8 cellular contexts compared by ENCODE assay signal in genomic region chr2:43995733-43996533, GRCh38. TPM values are rescaled to one million over a fixed set of nuclear protein-coding genes. Genes with fewer than 3 reads are reported as not detected.
DNase-seq lines count a peak whose midpoint lies in the region; ATAC-seq and TF ChIP-seq lines count a peak whose summit lies in the region.

TSS of gene LRPPRC (minus strand) at chr2:43995989. CDS start at chr2:43995947, 42 bp downstream.

- TF ChIP-seq CTCF in GM06990 (IDR thresholded peaks at IDR 0.05; ENCODE audit: insufficient read depth, low read length, poor library complexity, severe bottlenecking) (no peak), suprapubic skin (IDR thresholded peaks at IDR 0.05) (no peak)

- H3K9me3 Mint-ChIP-seq in activated naive CD4-positive, alpha-beta T cell treated with anti-CD3 and anti-CD28 coated beads, Interleukin-2, amount 50 U/mL, for 72 hours, result peaks cover 0 to 4% of the 10 kb centered on the region in 2 donors

- peaks cover 34% of the 10 kb centered on the region for H3K4me1 ChIP-seq in suprapubic skin

- H3K27ac Mint-ChIP-seq in activated naive CD4-positive, alpha-beta T cell treated with anti-CD3 and anti-CD28 coated beads, Interleukin-2, amount 50 U/mL, for 72 hours, result peak within 1 kb of the TSS; percentile 95 to 97

- ATAC-seq in HG02588 (IDR thresholded peaks at IDR 0.05; ENCODE audit: unreplicated experiment), result peak; percentile 94
- ATAC-seq in activated naive CD4-positive, alpha-beta T cell treated with anti-CD3 and anti-CD28 coated beads, Interleukin-2, amount 50 U/mL, for 72 hours, result peak; percentile 94 to 95

- H3K36me3 Mint-ChIP-seq in activated naive CD4-positive, alpha-beta T cell treated with anti-CD3 and anti-CD28 coated beads, Interleukin-2, amount 50 U/mL, for 72 hours, result peaks cover 35 to 41% of the 10 kb centered on the region in 2 donors

- H3K9me3 ChIP-seq in suprapubic skin, result no peaks in the 10 kb centered on the region

- WGBS in suprapubic skin, result under 1% methylated on average over 32 of the region's 64 CpGs

- H3K4me3 ChIP-seq in GM06990 (replicated peaks; ENCODE audit: low read depth, low read length) (peak within 1 kb of the TSS; percentile 97), suprapubic skin (peak within 1 kb of the TSS; percentile 100)

- peak within 1 kb of the TSS; percentile 90 for H3K27ac ChIP-seq in suprapubic skin

- peak in 1 of 2 donors; percentile 48 for TF ChIP-seq POLR2A in suprapubic skin (IDR thresholded peaks at IDR 0.05)

- TF ChIP-seq EP300 in suprapubic skin (IDR thresholded peaks at IDR 0.05), result no peak

- DNase-seq in GM06990 (ENCODE audit: extremely low read depth, insufficient read length), result peak; percentile 89
- peak; percentile 90 for DNase-seq in NCI-H1092 treated with DMSO at 0.1 percent for 48 hours (lab: John Stamatoyannopoulos, UW)
- peak; percentile 96 for DNase-seq in SKM-1 (lab: John Stamatoyannopoulos, UW; ENCODE audit: unreplicated experiment)
- peak; percentile 86 to 91 for DNase-seq in activated naive CD4-positive, alpha-beta T cell treated with anti-CD3 and anti-CD28 coated beads, Interleukin-2, amount 50 U/mL, for 72 hours (ENCODE audit: low spot score in 2 of 2)
- peak; percentile 95 for DNase-seq in globus pallidus (ENCODE audit: low spot score)
- DNase-seq in nucleus accumbens (lab: John Stamatoyannopoulos, UW), result peak; percentile 64 to 96 (median 88)
- peak; percentile 97 for DNase-seq in suprapubic skin (ENCODE audit: low spot score in 2 of 2)

- no peaks in the 10 kb centered on the region for H3K27me3 ChIP-seq in GM06990 (replicated peaks; ENCODE audit: control insufficient read depth, insufficient read depth, low read length)
- H3K27me3 ChIP-seq in suprapubic skin, result no peaks in the 10 kb centered on the region

- H3K36me3 ChIP-seq in GM06990 (ENCODE audit: control insufficient read depth, insufficient read depth, low read length) (peaks cover 3% of the 10 kb centered on the region), suprapubic skin (no peaks in the 10 kb centered on the region)

RNA-seq across cellular contexts. Expression of gene LRPPRC, which starts in this region (rescaled TPM):
- total RNA-seq in activated naive CD4-positive, alpha-beta T cell treated with anti-CD3 and anti-CD28 coated beads, Interleukin-2, amount 50 U/mL, for 72 hours, result 100 to 1,000 TPM; 180 to 188 TPM
- 10 to 100 TPM; 45.1 to 74.7 (median 46.6) TPM for total RNA-seq in suprapubic skin

Comparison
In these comparisons a context has a peak if more than half of its experiments do, and no peak if none do; other contexts are left out.
1. Peak in every context shown above with its lines: DNase-seq, ATAC-seq, H3K4me3 ChIP-seq and H3K27ac ChIP-seq.